In the genomic region with DNA sequence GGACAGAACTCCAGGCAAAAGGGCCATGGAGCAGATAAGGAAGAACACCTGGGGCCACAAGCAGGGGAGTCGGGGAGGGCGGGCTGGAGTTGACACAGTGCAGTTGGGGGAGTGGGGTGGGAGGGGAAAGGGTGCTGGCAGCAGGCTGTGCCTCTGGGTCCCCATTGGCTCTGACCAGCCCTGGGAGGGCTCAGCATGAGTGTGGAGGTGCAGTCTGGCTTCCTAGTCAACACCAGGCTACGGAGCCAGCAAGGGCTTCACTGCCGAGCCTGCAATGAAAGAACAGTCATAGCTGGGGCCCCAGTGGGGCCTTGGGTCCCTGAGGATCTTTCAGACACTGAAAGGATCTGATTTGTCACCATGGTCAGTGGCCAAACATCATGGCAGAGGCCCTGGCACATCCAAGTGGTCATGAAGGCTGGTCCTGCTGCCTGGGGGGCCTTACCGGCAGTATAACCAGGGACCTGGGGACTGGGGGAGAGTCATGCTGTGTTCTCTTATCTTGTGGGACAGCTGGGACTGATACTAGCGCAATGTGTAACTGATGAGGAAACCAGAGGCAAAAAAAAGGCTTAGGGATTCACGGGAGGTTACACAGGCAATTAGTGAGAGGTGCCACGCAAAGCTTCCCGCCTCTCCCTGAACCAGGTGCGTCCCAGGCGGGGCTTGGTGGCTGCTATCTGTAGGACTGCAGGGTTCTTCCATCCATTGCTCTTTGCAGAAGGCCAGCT, we compare ENCODE assay signal across 28 cellular contexts. TPM values are rescaled to one million over a fixed set of nuclear protein-coding genes. Genes with fewer than 3 reads are reported as not detected.
DNase-seq lines count a peak whose midpoint lies in the region; ATAC-seq, FAIRE-seq and TF ChIP-seq lines count a peak whose summit lies in the region.
"Had no signal": no experiment of that assay in that cellular context is flagged by ENCODE, and none has a peak within 500 bp of the region (broad histone marks: within the 10 kb centered on the region; RNA-seq: fewer than 3 reads in every experiment).

No MANE protein-coding gene starts in this region.

- POLR2A ChIA-PET in SK-N-SH (lab: Yijun Ruan, JAX) (no interaction called here), HEK293T (lab: Yijun Ruan, JAX) (no interaction called here)

- H3K18ac ChIP-seq in H9 (ENCODE audit: insufficient read length, low read depth, low read length) = no peak overlapping the region

- H3K9ac ChIP-seq in SK-N-SH (no peak overlapping the region), H9 (ENCODE audit: extremely low read depth, insufficient read length, low read length) (no peak overlapping the region)

- no peaks in the 10 kb centered on the region for H3K36me3 ChIP-seq in SK-N-SH (replicated peaks in 1 of 2; ENCODE audit: control insufficient read depth in 1 of 2, insufficient read depth in 2 of 2, low read length in 1 of 2)
- no peaks in the 10 kb centered on the region for H3K36me3 ChIP-seq in esophagus squamous epithelium
- H3K36me3 ChIP-seq in small intestine (ENCODE audit: control insufficient read depth in 2 of 2, insufficient read depth in 2 of 2, low read length in 2 of 2) = no peaks in the 10 kb centered on the region
- H3K36me3 ChIP-seq: cardiac muscle cell, colonic mucosa, prostate gland, transverse colon had no signal

- no peak overlapping the region for H3K23ac ChIP-seq in H9 (ENCODE audit: insufficient read length, low read depth, low read length)

- H3K4me3 ChIP-seq in SK-N-SH (ENCODE audit: low read depth in 2 of 2, low read length in 1 of 2) (no peak overlapping the region), esophagus squamous epithelium (no peak overlapping the region), small intestine (ENCODE audit: low read depth in 1 of 2, low read length in 2 of 2) (no peak overlapping the region)
- H3K4me3 ChIP-seq: cardiac muscle cell, colonic mucosa, prostate gland, transverse colon had no signal

- no peak overlapping the region for H2BK5ac ChIP-seq in H9 (ENCODE audit: insufficient read length, low read length)

- no peak overlapping the region for H3T11ph ChIP-seq in H9 (ENCODE audit: low read length)

- no peak overlapping the region for H4K5ac ChIP-seq in H9 (ENCODE audit: insufficient read length, low read depth, low read length)

- TF ChIP-seq CTCF in SK-N-SH (IDR thresholded peaks at IDR 0.05) (no peak), H9 (conservative IDR thresholded peaks at IDR 0.05) (no peak), esophagus squamous epithelium (IDR thresholded peaks at IDR 0.05) (no peak)

- H2BK12ac ChIP-seq in H9 (ENCODE audit: insufficient read length, low read depth, low read length) = no peak overlapping the region

- TF ChIP-seq RAD21 in SK-N-SH (IDR thresholded peaks at IDR 0.05; ENCODE audit: low read length) = no peak

- TF ChIP-seq POLR2A in esophagus squamous epithelium (IDR thresholded peaks at IDR 0.05) = no peak

- H3K27me3 ChIP-seq in SK-N-SH (ENCODE audit: insufficient read depth) (no peaks in the 10 kb centered on the region), H9 (ENCODE audit: insufficient read depth, low read length) (no peaks in the 10 kb centered on the region), esophagus squamous epithelium (no peaks in the 10 kb centered on the region), small intestine (ENCODE audit: control insufficient read depth in 2 of 2, insufficient read depth in 2 of 2, low read length in 2 of 2) (no peaks in the 10 kb centered on the region)
- H3K27me3 ChIP-seq: cardiac muscle cell, colonic mucosa had no signal

- H2BK15ac ChIP-seq in H9 (ENCODE audit: low read depth, low read length) = no peak overlapping the region

- peaks cover 16% of the 10 kb centered on the region for H3K27me3 Mint-ChIP-seq in H9 (ENCODE audit: low read depth)

- H3K9me3 ChIP-seq in SK-N-SH (no peaks in the 10 kb centered on the region), H9 (ENCODE audit: control insufficient read depth, low read depth, low read length) (no peaks in the 10 kb centered on the region), esophagus squamous epithelium (no peaks in the 10 kb centered on the region), small intestine (ENCODE audit: control insufficient read depth, low read depth) (no peaks in the 10 kb centered on the region)
- H3K9me3 ChIP-seq: colonic mucosa, prostate gland, transverse colon had no signal

- CTCF ChIA-PET in SK-N-SH (lab: Yijun Ruan, JAX) (interaction anchor here (0.9 to 3.8 kb wide), 4 partner anchors 14 to 208 kb away, joined by 3 to 14 read pairs (median 8); no protein-coding TSS in a partner anchor), HEK293T (lab: Yijun Ruan, JAX) (interaction anchor here (0.6 kb wide), 1 partner anchor 356 kb away, joined by 3 read pairs; no protein-coding TSS in a partner anchor)

- no peaks in the 10 kb centered on the region for H3K9me3 Mint-ChIP-seq in H9
- H3K9me3 Mint-ChIP-seq: activated naive CD8-positive, alpha-beta T cell treated with anti-CD3 and anti-CD28 coated beads, Interleukin-2, amount 50 U/mL, for 24 hours; CD8-positive, alpha-beta T cell; T-helper 1 cell treated with Interleukin-12 subunit alpha and Interleukin-12 subunit beta and Interleukin-4 antibody, amounts not matched to agents 30 μg/mL and 1 μg/mL, for 36 hours had no signal

- no peak overlapping the region for H4K8ac ChIP-seq in H9 (replicated peaks; ENCODE audit: insufficient read length, low read depth, low read length)

- 87% methylated on average over 9 of the region's 11 CpGs for WGBS in SK-N-SH (ENCODE audit: low lambda C conversion rate)
- no CpG with 5 or more reads among the region's 11 CpGs for WGBS in H9 (ENCODE audit: extremely low coverage, insufficient read length, low lambda C conversion rate)
- 60 to 79% methylated on average over 4 to 9 of the region's 11 CpGs for WGBS in esophagus squamous epithelium, 2 donors
- 26 to 73% (median 36%) methylated on average over 11 of the region's 11 CpGs for WGBS in small intestine, 3 donors

- H3K4me3 Mint-ChIP-seq in H9 = no peak overlapping the region
- H3K4me3 Mint-ChIP-seq: activated naive CD8-positive, alpha-beta T cell treated with anti-CD3 and anti-CD28 coated beads, Interleukin-2, amount 50 U/mL, for 24 hours; CD8-positive, alpha-beta T cell; naive thymus-derived CD8-positive, alpha-beta T cell; T-helper 1 cell treated with Interleukin-12 subunit alpha and Interleukin-12 subunit beta and Interleukin-4 antibody, amounts not matched to agents 30 μg/mL and 1 μg/mL, for 36 hours had no signal

- no peak overlapping the region for H3K4ac ChIP-seq in H9 (ENCODE audit: low read depth, low read length)

- no peak overlapping the region for H2AK5ac ChIP-seq in H9 (ENCODE audit: insufficient read length, low read length)

- no peak overlapping the region for H2BK20ac ChIP-seq in H9 (ENCODE audit: low read depth, low read length, poor library complexity, severe bottlenecking)

- ATAC-seq in SK-N-SH treated with all-trans-retinoic acid at 6 μM for 48 hours (no peak), GM21381 (IDR thresholded peaks at IDR 0.05; ENCODE audit: unreplicated experiment) (no peak), HG03354 (IDR thresholded peaks at IDR 0.05; ENCODE audit: poor library complexity, severe bottlenecking, unreplicated experiment) (no peak)
- ATAC-seq: activated naive CD8-positive, alpha-beta T cell treated with anti-CD3 and anti-CD28 coated beads, Interleukin-2, amount 50 U/mL, for 24 hours; CD8-positive, alpha-beta T cell; naive thymus-derived CD8-positive, alpha-beta T cell had no signal

- DNase-seq in SK-N-SH (peak; percentile 20), H9 (peak; percentile 29), esophagus squamous epithelium (lab: John Stamatoyannopoulos, UW) (no peak), small intestine (peak; percentile 44), HEK293T (ENCODE audit: extremely low spot score) (no peak)
- DNase-seq: activated CD4-positive, alpha-beta T cell treated with anti-CD3 and anti-CD28 coated beads, Interleukin-2, amount 50 U/mL, for 48 hours; activated naive CD8-positive, alpha-beta T cell treated with anti-CD3 and anti-CD28 coated beads, Interleukin-2, amount 50 U/mL, for 24 hours; colonic mucosa; DMS 273 treated with DMSO at 0.1 percent for 48 hours; effector memory CD4-positive, alpha-beta T cell; glutamatergic neuron; naive thymus-derived CD8-positive, alpha-beta T cell; NCI-H1092; NCI-H1694; occipital lobe; stimulated activated CD4-positive, alpha-beta T cell treated with anti-CD3 and anti-CD28 coated beads, Interleukin-15, amount 100 ng/mL, for 24 hours; stimulated activated CD4-positive, alpha-beta T cell treated with anti-CD3 and anti-CD28 coated beads, Interleukin-4, amount 100 ng/mL, for 4 hours; transverse colon had no signal

- no peak for TF ChIP-seq EP300 in SK-N-SH (IDR thresholded peaks at IDR 0.05; ENCODE audit: borderline replicate concordance in 1 of 2, low read depth in 1 of 2, low read length in 1 of 2)

- H4K91ac ChIP-seq in H9 (ENCODE audit: insufficient read length, low read depth, low read length) = no peak overlapping the region

- H3K4me2 ChIP-seq in SK-N-SH (no peak overlapping the region), H9 (ENCODE audit: insufficient read depth, insufficient read length, low read length) (no peak overlapping the region)

- no peaks in the 10 kb centered on the region for H3K79me1 ChIP-seq in H9 (ENCODE audit: insufficient read depth, low read depth, low read length, poor library complexity, severe bottlenecking)

- H3K79me2 ChIP-seq in SK-N-SH (ENCODE audit: insufficient read depth) (no peaks in the 10 kb centered on the region), H9 (ENCODE audit: insufficient read depth, low read length) (no peaks in the 10 kb centered on the region)

- no peaks in the 10 kb centered on the region for H3K36me3 Mint-ChIP-seq in H9 (ENCODE audit: insufficient read depth in 1 of 3, low read depth in 3 of 3)
- H3K36me3 Mint-ChIP-seq: CD8-positive, alpha-beta T cell; naive thymus-derived CD8-positive, alpha-beta T cell had no signal

- H4K20me1 ChIP-seq in SK-N-SH (ENCODE audit: insufficient read depth) (no peaks in the 10 kb centered on the region), H9 (ENCODE audit: control insufficient read depth, insufficient read depth, insufficient read length) (no peaks in the 10 kb centered on the region)

- no peak overlapping the region for H2BK120ac ChIP-seq in H9 (ENCODE audit: low read depth, low read length, poor library complexity, severe bottlenecking)

- H3K27ac Mint-ChIP-seq in H9 = no peak overlapping the region
- H3K27ac Mint-ChIP-seq: activated naive CD8-positive, alpha-beta T cell treated with anti-CD3 and anti-CD28 coated beads, Interleukin-2, amount 50 U/mL, for 24 hours; CD8-positive, alpha-beta T cell; T-helper 1 cell treated with Interleukin-12 subunit alpha and Interleukin-12 subunit beta and Interleukin-4 antibody, amounts not matched to agents 30 μg/mL and 1 μg/mL, for 36 hours had no signal

- no peaks in the 10 kb centered on the region for H3K23me2 ChIP-seq in H9 (ENCODE audit: insufficient read length, low read depth, low read length, poor library complexity, severe bottlenecking)

- intact Hi-C loops in esophagus squamous epithelium (cut with DNase I) = no loop called here

- no peak overlapping the region; the same call in 1 of the 2 replicates for H3K14ac ChIP-seq in H9 (ENCODE audit: insufficient read depth, low read length)

- no peaks in the 10 kb centered on the region for H3K9me2 ChIP-seq in SK-N-SH

- H3K4me1 ChIP-seq in SK-N-SH (ENCODE audit: control insufficient read depth in 1 of 2, insufficient read depth in 2 of 2, low read depth in 1 of 2, low read length in 1 of 2) (no peaks in the 10 kb centered on the region; a peak in 1 of 4 replicates), H9 (ENCODE audit: insufficient read depth, low read length) (no peaks in the 10 kb centered on the region), esophagus squamous epithelium (peaks cover 32 to 57% (median 35%) of the 10 kb centered on the region in 3 donors), small intestine (ENCODE audit: control insufficient read depth in 2 of 2, insufficient read depth in 1 of 2, low read depth in 1 of 2, low read length in 1 of 2) (peaks cover 12 to 18% of the 10 kb centered on the region in 2 donors)
- H3K4me1 ChIP-seq: colonic mucosa, prostate gland had no signal

- H3K27ac ChIP-seq in SK-N-SH (ENCODE audit: low read depth in 2 of 2, low read length in 1 of 2) = no peak overlapping the region
- H3K27ac ChIP-seq in H9 (ENCODE audit: insufficient read length, low read depth, low read length) = no peak overlapping the region
- peak overlapping the region in 3 of 4 donors; percentile 58 to 73 (median 71) for H3K27ac ChIP-seq in esophagus squamous epithelium
- peak overlapping the region in 1 of 2 donors; percentile 25 for H3K27ac ChIP-seq in small intestine (ENCODE audit: low read depth in 1 of 2, low read length in 1 of 2)
- H3K27ac ChIP-seq: cardiac muscle cell, colonic mucosa, prostate gland, transverse colon had no signal

- H2AFZ ChIP-seq in SK-N-SH (ENCODE audit: low read depth) (no peak overlapping the region), H9 (ENCODE audit: low read length) (no peak overlapping the region)

- H3K56ac ChIP-seq in H9 (ENCODE audit: insufficient read length, low read depth, low read length) = no peak overlapping the region

- H3K4me1 Mint-ChIP-seq in H9 = peaks cover 16 to 21% of the 10 kb centered on the region in 2 experiments

- FAIRE-seq in small intestine (lab: Jason Lieb, UNC) = no peak
- FAIRE-seq: astrocyte, islet of Langerhans, TTC549 had no signal

- H3F3A ChIP-seq in SK-N-SH (replicated peaks; ENCODE audit: insufficient read depth) = no peaks in the 10 kb centered on the region

RNA-seq across cellular contexts. Expression of a gene that starts 11.6 kb away (rescaled TPM):
- polyA plus RNA-seq in SK-N-SH (2012; rRNA removed) (0.39 and 0.44 TPM in 2 replicates), small intestine (10 to 100 TPM in 1 of 3 donors, 1 to 10 TPM in 2; 1.1 to 12.2 (median 9.1) TPM)
- 0.12 and 0.21 TPM in 2 replicates for polyA plus RNA-seq in SK-N-SH (2012; cell fraction: cytosol; rRNA removed)
- polyA plus RNA-seq in SK-N-SH (2012; cell fraction: nucleus; rRNA removed) = 1.5 and 2.2 TPM in 2 replicates
- total RNA-seq in H9 (2021) (0.61 and 1.2 TPM in 2 replicates), esophagus squamous epithelium (10 to 100 TPM; 24.9 to 44.4 (median 29.4) TPM)

RNA-seq across cellular contexts. Expression of a gene that starts 36.8 kb away (rescaled TPM):
- polyA plus RNA-seq in SK-N-SH (2012; rRNA removed) = 34.8 and 36.2 TPM in 2 replicates
- 37.6 and 37.8 TPM in 2 replicates for polyA plus RNA-seq in SK-N-SH (2012; cell fraction: cytosol; rRNA removed)
- 36.5 and 56.6 TPM in 2 replicates for polyA plus RNA-seq in SK-N-SH (2012; cell fraction: nucleus; rRNA removed)
- 14.3 and 15.2 TPM in 2 replicates for total RNA-seq in H9 (2021)
- total RNA-seq in esophagus squamous epithelium = 10 to 100 TPM in 3 of 4 donors, 1 to 10 TPM in 1; 7.5 to 17.3 (median 13.9) TPM
- 10 to 100 TPM in 2 of 3 donors, 1 to 10 TPM in 1; 9.6 to 28.6 (median 10.5) TPM for polyA plus RNA-seq in small intestine

Comparison
In these comparisons a context has a peak if more than half of its experiments do, and no peak if none do; other contexts are left out.
1. DNase-seq: peak in SK-N-SH (single experiment), H9 (single experiment) and small intestine (single experiment); none in esophagus squamous epithelium (single experiment) and HEK293T (single experiment).
2. H3K27ac ChIP-seq: peak in esophagus squamous epithelium (3 of 4); none in SK-N-SH (0 of 2) and H9 (single experiment).
3. RNA of a gene that starts 11.6 kb away (total RNA-seq): 24.9 to 44.4 TPM in esophagus squamous epithelium; 0.61 to 1.2 TPM in H9; every median in the first group is over 10 times any median in the second.